ENCODE assay signal across 1 cellular context in the genomic region with DNA sequence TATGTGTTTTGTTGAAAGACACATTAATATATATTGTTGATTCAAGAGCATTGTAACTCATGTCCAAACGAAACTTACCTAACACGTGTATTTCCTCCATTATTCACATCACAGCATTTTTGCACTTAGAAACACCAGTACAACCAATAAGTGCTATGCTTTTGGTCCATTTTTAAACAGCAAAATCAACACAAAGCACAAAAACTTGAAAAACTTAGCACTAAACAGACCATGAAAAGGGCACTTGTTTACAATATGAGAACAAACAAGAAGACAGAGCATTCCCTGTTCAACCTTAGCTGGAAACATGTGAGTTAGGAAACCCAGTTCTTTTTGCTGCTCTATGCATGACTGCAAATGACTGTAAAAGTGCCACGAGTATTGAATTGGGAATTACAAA.
TF ChIP-seq lines count a peak whose summit lies in the region.

No MANE protein-coding gene starts in this region.

TF ChIP-seq in HepG2, 621 proteins besides CTCF, POLR2A, EP300 and RAD21 (continued from another document):
- TF ChIP-seq, protein P1, sequence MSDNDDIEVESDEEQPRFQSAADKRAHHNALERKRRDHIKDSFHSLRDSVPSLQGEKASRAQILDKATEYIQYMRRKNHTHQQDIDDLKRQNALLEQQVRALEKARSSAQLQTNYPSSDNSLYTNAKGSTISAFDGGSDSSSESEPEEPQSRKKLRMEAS (IDR thresholded peaks at IDR 0.05) = peak; percentile 26; the same call in 1 of the 2 replicates
- TF ChIP-seq SALL2 (CRISPR knock-in tag; IDR thresholded peaks at IDR 0.05) = no peak
- TF ChIP-seq ZNF614 (CRISPR knock-in tag; IDR thresholded peaks at IDR 0.05; ENCODE audit: borderline replicate concordance) = peak; percentile 51; the same call in 1 of the 2 replicates
- TF ChIP-seq, protein P2, sequence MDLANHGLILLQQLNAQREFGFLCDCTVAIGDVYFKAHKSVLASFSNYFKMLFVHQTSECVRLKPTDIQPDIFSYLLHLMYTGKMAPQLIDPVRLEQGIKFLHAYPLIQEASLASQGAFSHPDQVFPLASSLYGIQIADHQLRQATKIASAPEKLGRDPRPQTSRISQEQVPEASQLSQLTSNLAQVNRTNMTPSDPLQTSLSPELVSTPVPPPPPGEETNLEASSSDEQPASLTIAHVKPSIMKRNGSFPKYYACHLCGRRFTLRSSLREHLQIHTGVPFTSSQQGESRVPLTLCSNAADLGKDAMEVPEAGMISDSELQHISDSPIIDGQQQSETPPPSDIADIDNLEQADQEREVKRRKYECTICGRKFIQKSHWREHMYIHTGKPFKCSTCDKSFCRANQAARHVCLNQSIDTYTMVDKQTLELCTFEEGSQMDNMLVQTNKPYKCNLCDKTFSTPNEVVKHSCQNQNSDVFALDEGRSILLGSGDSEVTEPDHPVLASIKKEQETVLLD (CRISPR knock-in tag; IDR thresholded peaks at IDR 0.05; ENCODE audit: low read depth) = no peak
- TF ChIP-seq, protein P3, sequence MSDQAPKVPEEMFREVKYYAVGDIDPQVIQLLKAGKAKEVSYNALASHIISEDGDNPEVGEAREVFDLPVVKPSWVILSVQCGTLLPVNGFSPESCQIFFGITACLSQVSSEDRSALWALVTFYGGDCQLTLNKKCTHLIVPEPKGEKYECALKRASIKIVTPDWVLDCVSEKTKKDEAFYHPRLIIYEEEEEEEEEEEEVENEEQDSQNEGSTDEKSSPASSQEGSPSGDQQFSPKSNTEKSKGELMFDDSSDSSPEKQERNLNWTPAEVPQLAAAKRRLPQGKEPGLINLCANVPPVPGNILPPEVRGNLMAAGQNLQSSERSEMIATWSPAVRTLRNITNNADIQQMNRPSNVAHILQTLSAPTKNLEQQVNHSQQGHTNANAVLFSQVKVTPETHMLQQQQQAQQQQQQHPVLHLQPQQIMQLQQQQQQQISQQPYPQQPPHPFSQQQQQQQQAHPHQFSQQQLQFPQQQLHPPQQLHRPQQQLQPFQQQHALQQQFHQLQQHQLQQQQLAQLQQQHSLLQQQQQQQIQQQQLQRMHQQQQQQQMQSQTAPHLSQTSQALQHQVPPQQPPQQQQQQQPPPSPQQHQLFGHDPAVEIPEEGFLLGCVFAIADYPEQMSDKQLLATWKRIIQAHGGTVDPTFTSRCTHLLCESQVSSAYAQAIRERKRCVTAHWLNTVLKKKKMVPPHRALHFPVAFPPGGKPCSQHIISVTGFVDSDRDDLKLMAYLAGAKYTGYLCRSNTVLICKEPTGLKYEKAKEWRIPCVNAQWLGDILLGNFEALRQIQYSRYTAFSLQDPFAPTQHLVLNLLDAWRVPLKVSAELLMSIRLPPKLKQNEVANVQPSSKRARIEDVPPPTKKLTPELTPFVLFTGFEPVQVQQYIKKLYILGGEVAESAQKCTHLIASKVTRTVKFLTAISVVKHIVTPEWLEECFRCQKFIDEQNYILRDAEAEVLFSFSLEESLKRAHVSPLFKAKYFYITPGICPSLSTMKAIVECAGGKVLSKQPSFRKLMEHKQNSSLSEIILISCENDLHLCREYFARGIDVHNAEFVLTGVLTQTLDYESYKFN (CRISPR knock-in tag; conservative IDR thresholded peaks at IDR 0.05) = peak; percentile 53
- TF ChIP-seq, protein P4, sequence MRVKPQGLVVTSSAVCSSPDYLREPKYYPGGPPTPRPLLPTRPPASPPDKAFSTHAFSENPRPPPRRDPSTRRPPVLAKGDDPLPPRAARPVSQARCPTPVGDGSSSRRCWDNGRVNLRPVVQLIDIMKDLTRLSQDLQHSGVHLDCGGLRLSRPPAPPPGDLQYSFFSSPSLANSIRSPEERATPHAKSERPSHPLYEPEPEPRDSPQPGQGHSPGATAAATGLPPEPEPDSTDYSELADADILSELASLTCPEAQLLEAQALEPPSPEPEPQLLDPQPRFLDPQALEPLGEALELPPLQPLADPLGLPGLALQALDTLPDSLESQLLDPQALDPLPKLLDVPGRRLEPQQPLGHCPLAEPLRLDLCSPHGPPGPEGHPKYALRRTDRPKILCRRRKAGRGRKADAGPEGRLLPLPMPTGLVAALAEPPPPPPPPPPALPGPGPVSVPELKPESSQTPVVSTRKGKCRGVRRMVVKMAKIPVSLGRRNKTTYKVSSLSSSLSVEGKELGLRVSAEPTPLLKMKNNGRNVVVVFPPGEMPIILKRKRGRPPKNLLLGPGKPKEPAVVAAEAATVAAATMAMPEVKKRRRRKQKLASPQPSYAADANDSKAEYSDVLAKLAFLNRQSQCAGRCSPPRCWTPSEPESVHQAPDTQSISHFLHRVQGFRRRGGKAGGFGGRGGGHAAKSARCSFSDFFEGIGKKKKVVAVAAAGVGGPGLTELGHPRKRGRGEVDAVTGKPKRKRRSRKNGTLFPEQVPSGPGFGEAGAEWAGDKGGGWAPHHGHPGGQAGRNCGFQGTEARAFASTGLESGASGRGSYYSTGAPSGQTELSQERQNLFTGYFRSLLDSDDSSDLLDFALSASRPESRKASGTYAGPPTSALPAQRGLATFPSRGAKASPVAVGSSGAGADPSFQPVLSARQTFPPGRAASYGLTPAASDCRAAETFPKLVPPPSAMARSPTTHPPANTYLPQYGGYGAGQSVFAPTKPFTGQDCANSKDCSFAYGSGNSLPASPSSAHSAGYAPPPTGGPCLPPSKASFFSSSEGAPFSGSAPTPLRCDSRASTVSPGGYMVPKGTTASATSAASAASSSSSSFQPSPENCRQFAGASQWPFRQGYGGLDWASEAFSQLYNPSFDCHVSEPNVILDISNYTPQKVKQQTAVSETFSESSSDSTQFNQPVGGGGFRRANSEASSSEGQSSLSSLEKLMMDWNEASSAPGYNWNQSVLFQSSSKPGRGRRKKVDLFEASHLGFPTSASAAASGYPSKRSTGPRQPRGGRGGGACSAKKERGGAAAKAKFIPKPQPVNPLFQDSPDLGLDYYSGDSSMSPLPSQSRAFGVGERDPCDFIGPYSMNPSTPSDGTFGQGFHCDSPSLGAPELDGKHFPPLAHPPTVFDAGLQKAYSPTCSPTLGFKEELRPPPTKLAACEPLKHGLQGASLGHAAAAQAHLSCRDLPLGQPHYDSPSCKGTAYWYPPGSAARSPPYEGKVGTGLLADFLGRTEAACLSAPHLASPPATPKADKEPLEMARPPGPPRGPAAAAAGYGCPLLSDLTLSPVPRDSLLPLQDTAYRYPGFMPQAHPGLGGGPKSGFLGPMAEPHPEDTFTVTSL (CRISPR knock-in tag; IDR thresholded peaks at IDR 0.05; ENCODE audit: borderline replicate concordance) = peak; percentile 82; the same call in 1 of the 2 replicates
- no peak for TF ChIP-seq ARHGAP35 (CRISPR knock-in tag; IDR thresholded peaks at IDR 0.05; ENCODE audit: borderline replicate concordance)
- no peak for TF ChIP-seq PLRG1 (conservative IDR thresholded peaks at IDR 0.05)
- peak; percentile 78 for TF ChIP-seq GATAD2A (CRISPR knock-in tag; IDR thresholded peaks at IDR 0.05)
- 0 out of 2 replicates have a peak, but pooled peaks have one; percentile 6 for TF ChIP-seq ZNF24 (IDR thresholded peaks at IDR 0.05)
- 0 out of 2 replicates have a peak, but pooled peaks have one; percentile 32 for TF ChIP-seq TBX3 (IDR thresholded peaks at IDR 0.05; ENCODE audit: borderline replicate concordance)
- TF ChIP-seq SIX1 (CRISPR knock-in tag; IDR thresholded peaks at IDR 0.05; ENCODE audit: borderline replicate concordance) = peak; percentile 43; the same call in 1 of the 2 replicates
- TF ChIP-seq POGZ (CRISPR knock-in tag; IDR thresholded peaks at IDR 0.05) = 0 out of 2 replicates have a peak, but pooled peaks have one; percentile 22
- TF ChIP-seq, protein P5, sequence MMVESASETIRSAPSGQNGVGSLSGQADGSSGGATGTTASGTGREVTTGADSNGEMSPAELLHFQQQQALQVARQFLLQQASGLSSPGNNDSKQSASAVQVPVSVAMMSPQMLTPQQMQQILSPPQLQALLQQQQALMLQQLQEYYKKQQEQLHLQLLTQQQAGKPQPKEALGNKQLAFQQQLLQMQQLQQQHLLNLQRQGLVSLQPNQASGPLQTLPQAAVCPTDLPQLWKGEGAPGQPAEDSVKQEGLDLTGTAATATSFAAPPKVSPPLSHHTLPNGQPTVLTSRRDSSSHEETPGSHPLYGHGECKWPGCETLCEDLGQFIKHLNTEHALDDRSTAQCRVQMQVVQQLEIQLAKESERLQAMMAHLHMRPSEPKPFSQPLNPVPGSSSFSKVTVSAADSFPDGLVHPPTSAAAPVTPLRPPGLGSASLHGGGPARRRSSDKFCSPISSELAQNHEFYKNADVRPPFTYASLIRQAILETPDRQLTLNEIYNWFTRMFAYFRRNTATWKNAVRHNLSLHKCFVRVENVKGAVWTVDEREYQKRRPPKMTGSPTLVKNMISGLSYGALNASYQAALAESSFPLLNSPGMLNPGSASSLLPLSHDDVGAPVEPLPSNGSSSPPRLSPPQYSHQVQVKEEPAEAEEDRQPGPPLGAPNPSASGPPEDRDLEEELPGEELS (CRISPR knock-in tag; IDR thresholded peaks at IDR 0.05) = 0 out of 2 replicates have a peak, but pooled peaks have one; percentile 33
- no peak for TF ChIP-seq FOXA1 (IDR thresholded peaks at IDR 0.05)
- peak; percentile 49; the same call in 1 of the 2 replicates for TF ChIP-seq FOXA1 (CRISPR knock-in tag; IDR thresholded peaks at IDR 0.05)
- TF ChIP-seq, protein P6, sequence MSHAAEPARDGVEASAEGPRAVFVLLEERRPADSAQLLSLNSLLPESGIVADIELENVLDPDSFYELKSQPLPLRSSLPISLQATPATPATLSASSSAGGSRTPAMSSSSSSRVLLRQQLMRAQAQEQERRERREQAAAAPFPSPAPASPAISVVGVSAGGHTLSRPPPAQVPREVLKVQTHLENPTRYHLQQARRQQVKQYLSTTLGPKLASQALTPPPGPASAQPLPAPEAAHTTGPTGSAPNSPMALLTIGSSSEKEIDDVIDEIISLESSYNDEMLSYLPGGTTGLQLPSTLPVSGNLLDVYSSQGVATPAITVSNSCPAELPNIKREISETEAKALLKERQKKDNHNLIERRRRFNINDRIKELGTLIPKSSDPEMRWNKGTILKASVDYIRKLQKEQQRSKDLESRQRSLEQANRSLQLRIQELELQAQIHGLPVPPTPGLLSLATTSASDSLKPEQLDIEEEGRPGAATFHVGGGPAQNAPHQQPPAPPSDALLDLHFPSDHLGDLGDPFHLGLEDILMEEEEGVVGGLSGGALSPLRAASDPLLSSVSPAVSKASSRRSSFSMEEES (CRISPR knock-in tag; IDR thresholded peaks at IDR 0.05) = 0 out of 2 replicates have a peak, but pooled peaks have one; percentile 28
- TF ChIP-seq, protein P7, sequence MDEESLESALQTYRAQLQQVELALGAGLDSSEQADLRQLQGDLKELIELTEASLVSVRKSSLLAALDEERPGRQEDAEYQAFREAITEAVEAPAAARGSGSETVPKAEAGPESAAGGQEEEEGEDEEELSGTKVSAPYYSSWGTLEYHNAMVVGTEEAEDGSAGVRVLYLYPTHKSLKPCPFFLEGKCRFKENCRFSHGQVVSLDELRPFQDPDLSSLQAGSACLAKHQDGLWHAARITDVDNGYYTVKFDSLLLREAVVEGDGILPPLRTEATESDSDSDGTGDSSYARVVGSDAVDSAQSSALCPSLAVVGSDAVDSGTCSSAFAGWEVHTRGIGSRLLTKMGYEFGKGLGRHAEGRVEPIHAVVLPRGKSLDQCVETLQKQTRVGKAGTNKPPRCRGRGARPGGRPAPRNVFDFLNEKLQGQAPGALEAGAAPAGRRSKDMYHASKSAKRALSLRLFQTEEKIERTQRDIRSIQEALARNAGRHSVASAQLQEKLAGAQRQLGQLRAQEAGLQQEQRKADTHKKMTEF (CRISPR knock-in tag; IDR thresholded peaks at IDR 0.05) = peak; percentile 60
- TF ChIP-seq, protein P8, sequence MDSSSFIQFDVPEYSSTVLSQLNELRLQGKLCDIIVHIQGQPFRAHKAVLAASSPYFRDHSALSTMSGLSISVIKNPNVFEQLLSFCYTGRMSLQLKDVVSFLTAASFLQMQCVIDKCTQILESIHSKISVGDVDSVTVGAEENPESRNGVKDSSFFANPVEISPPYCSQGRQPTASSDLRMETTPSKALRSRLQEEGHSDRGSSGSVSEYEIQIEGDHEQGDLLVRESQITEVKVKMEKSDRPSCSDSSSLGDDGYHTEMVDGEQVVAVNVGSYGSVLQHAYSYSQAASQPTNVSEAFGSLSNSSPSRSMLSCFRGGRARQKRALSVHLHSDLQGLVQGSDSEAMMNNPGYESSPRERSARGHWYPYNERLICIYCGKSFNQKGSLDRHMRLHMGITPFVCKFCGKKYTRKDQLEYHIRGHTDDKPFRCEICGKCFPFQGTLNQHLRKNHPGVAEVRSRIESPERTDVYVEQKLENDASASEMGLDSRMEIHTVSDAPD (CRISPR knock-in tag; IDR thresholded peaks at IDR 0.05) = no peak
- TF ChIP-seq HIVEP1 (CRISPR knock-in tag; IDR thresholded peaks at IDR 0.05) = no peak
- 0 out of 2 replicates have a peak, but pooled peaks have one; percentile 29 for TF ChIP-seq HDAC2 (CRISPR knock-in tag; IDR thresholded peaks at IDR 0.05)
